Comparison of ENCODE assay signal across 8 cellular contexts in genomic region chr12:27523642-27524488, GRCh38.
A peak's percentile ranks its signal among the peaks of the same experiment; 100 is the strongest.
DNase-seq lines count a peak whose midpoint lies in the region; ATAC-seq and TF ChIP-seq lines count a peak whose summit lies in the region.

Gene PPFIBP1, plus strand, starts transcription at chr12:27524206. Its CDS starts 109,191 bp downstream, at chr12:27633397.

- peak within 1 kb of the TSS; percentile 90 for H3K4me3 Mint-ChIP-seq in central memory CD8-positive, alpha-beta T cell

- no peaks in the 10 kb centered on the region for H3K9me3 Mint-ChIP-seq in central memory CD8-positive, alpha-beta T cell

- ATAC-seq in GM19023 (IDR thresholded peaks at IDR 0.05; ENCODE audit: unreplicated experiment) (peak; percentile 96), HG03280 (IDR thresholded peaks at IDR 0.05; ENCODE audit: unreplicated experiment) (peak; percentile 95)
- ATAC-seq in central memory CD8-positive, alpha-beta T cell (replicated peaks; ENCODE audit: extremely low read depth, poor library complexity, severe bottlenecking), result peak; percentile 94

- H3K36me3 Mint-ChIP-seq in central memory CD8-positive, alpha-beta T cell (ENCODE audit: insufficient read depth), result peaks cover 2% of the 10 kb centered on the region

- H3K27ac Mint-ChIP-seq in central memory CD8-positive, alpha-beta T cell (ENCODE audit: low read depth), result peak within 1 kb of the TSS; percentile 79

- H3K4me1 Mint-ChIP-seq in central memory CD8-positive, alpha-beta T cell, result peaks cover 16% of the 10 kb centered on the region

- peaks cover 19% of the 10 kb centered on the region for H3K27me3 Mint-ChIP-seq in central memory CD8-positive, alpha-beta T cell

- TF ChIP-seq CTCF in AG09319 (IDR thresholded peaks at IDR 0.05; ENCODE audit: low read depth, low read length), result peak; percentile 41

- DNase-seq in AG09319 (ENCODE audit: extremely low read depth, low read depth), result peak; percentile 96
- DNase-seq in NCI-H446 (lab: John Stamatoyannopoulos, UW), result peak; percentile 88 to 98
- DNase-seq in activated CD4-positive, CD25-positive, alpha-beta regulatory T cell treated with anti-CD3 and anti-CD28 coated beads, Interleukin-2, amount 50 U/mL, for 16 hours (ENCODE audit: low read depth, low spot score), result peak; percentile 95
- peak; percentile 75 to 86 for DNase-seq in central memory CD8-positive, alpha-beta T cell (ENCODE audit: low spot score in 2 of 2)
- peak; percentile 98 for DNase-seq in iris pigment epithelial cell (ENCODE audit: low read depth)
- DNase-seq in stimulated activated CD4-positive, alpha-beta T cell treated with anti-CD3 and anti-CD28 coated beads, Interleukin-12 subunit alpha, Interleukin-12 subunit beta, amount 100 ng/mL, for 24 hours (ENCODE audit: low read depth in 2 of 2), result peak; percentile 99 to 100

Comparison
In these comparisons a context has a peak if more than half of its experiments do, and no peak if none do; other contexts are left out.
1. Peak in every context shown above with its lines: DNase-seq and ATAC-seq.